Comparison of ENCODE assay signal across 7 cellular contexts in genomic region chr12:7108928-7109920, GRCh38. TPM values are rescaled to one million over a fixed set of nuclear protein-coding genes. Genes with fewer than 3 reads are reported as not detected.
A peak's percentile ranks its signal among the peaks of the same experiment; 100 is the strongest.
DNase-seq lines count a peak whose midpoint lies in the region; ATAC-seq and TF ChIP-seq lines count a peak whose summit lies in the region.

C1RL (minus strand) TSS chr12:7109214; CDS start chr12:7109180, 34 bp downstream.

- H4K8ac ChIP-seq in neuronal stem cell (ENCODE audit: low read depth, low read length), result peak within 1 kb of the TSS; percentile 56

- H3K4me3 ChIP-seq in MM.1S (ENCODE audit: low read length) (peak within 1 kb of the TSS; percentile 95), neuronal stem cell (ENCODE audit: low read length in 2 of 2) (peak within 1 kb of the TSS; percentile 64 to 79)

- peaks cover 11% of the 10 kb centered on the region; the same call in 1 of the 2 replicates for H3F3A ChIP-seq in MM.1S (ENCODE audit: insufficient read depth, low read length)

- peaks cover 2% of the 10 kb centered on the region for H3K79me1 ChIP-seq in neuronal stem cell (ENCODE audit: low read depth, low read length)

- H3K4me2 ChIP-seq in MM.1S (ENCODE audit: low read depth, low read length) (peak within 1 kb of the TSS; percentile 95), neuronal stem cell (ENCODE audit: insufficient read depth, low read length, poor library complexity, severe bottlenecking) (peak within 1 kb of the TSS; percentile 85)

- DNase-seq in MM.1S (peak; percentile 66), SK-MEL-5 (ENCODE audit: low read depth, low spot score) (peak; percentile 82), foreskin melanocyte (peak; percentile 68), neuronal stem cell (ENCODE audit: low spot score) (peak; percentile 84), stromal cell of bone marrow (ENCODE audit: low read depth) (peak; percentile 81)
- DNase-seq in activated naive CD4-positive, alpha-beta T cell (lab: John Stamatoyannopoulos, UW), result peak; percentile 58 to 76 (median 68)

- peak within 1 kb of the TSS; percentile 67 for H2BK12ac ChIP-seq in neuronal stem cell (ENCODE audit: low read length)

- H2BK5ac ChIP-seq in neuronal stem cell (ENCODE audit: low read length), result peak within 1 kb of the TSS; percentile 91

- peak within 1 kb of the TSS; percentile 91 for H2AK5ac ChIP-seq in neuronal stem cell (ENCODE audit: low read depth, low read length)

- H4K91ac ChIP-seq in neuronal stem cell (ENCODE audit: low read depth, low read length, poor library complexity), result no peak within 1 kb of the TSS

- H3K4me1 ChIP-seq in MM.1S (ENCODE audit: low read length), result 0 out of 2 replicates have a peak, but pooled peaks cover 15% of the 10 kb centered on the region
- H3K4me1 ChIP-seq in neuronal stem cell (ENCODE audit: control insufficient read depth in 2 of 2, insufficient read depth in 1 of 2, low read depth in 1 of 2, low read length in 2 of 2), result peaks cover 2 to 8% of the 10 kb centered on the region in 2 donors

- peak within 1 kb of the TSS; percentile 97 for H2BK120ac ChIP-seq in neuronal stem cell (ENCODE audit: low read depth, low read length)

- H3K18ac ChIP-seq in neuronal stem cell (ENCODE audit: low read length), result peak within 1 kb of the TSS; percentile 94

- H2AFZ ChIP-seq in MM.1S (ENCODE audit: low read length) (peak within 1 kb of the TSS; percentile 88), neuronal stem cell (ENCODE audit: low read length) (peak within 1 kb of the TSS; percentile 90)

- peak within 1 kb of the TSS; percentile 12 for H3K23ac ChIP-seq in neuronal stem cell (ENCODE audit: low read depth, low read length, poor library complexity)

- H3K4ac ChIP-seq in neuronal stem cell (ENCODE audit: low read length), result no peak within 1 kb of the TSS

- H3K27me3 ChIP-seq in MM.1S (replicated peaks; ENCODE audit: insufficient read depth, low read length), result no peaks in the 10 kb centered on the region
- H3K27me3 ChIP-seq in neuronal stem cell (ENCODE audit: control insufficient read depth in 3 of 3, insufficient read depth in 3 of 3, low read depth in 1 of 3, low read length in 3 of 3), result no peaks in the 10 kb centered on the region

- peak; percentile 95 for TF ChIP-seq CTCF in MM.1S (IDR thresholded peaks at IDR 0.05; ENCODE audit: low read length)

- in situ Hi-C loops in SK-MEL-5 (cut with HindIII; ENCODE audit: low pct_unique_long_range_greater_than_20kb, low sequenced_read_pairs), result no loop called here

- H2BK15ac ChIP-seq in neuronal stem cell (ENCODE audit: low read length), result peak within 1 kb of the TSS; percentile 96

- no CpG with 5 or more reads among the region's 24 CpGs for WGBS in neuronal stem cell (ENCODE audit: extremely low coverage in 2 of 2, insufficient read length in 2 of 2, insufficient replicate concordance in 1 of 2), 2 donors

- H3K36me3 ChIP-seq in MM.1S (replicated peaks; ENCODE audit: insufficient read depth, low read length) (no peaks in the 10 kb centered on the region), neuronal stem cell (replicated peaks in 1 of 2; ENCODE audit: control insufficient read depth in 2 of 2, insufficient read depth in 2 of 2, low read length in 2 of 2) (peaks cover 0 to 11% of the 10 kb centered on the region in 2 donors)

- H3K79me2 ChIP-seq in MM.1S (ENCODE audit: low read length), result peaks cover 8% of the 10 kb centered on the region; the same call in 1 of the 2 replicates

- H3K9me3 ChIP-seq in MM.1S (replicated peaks; ENCODE audit: insufficient read depth, low read length), result no peaks in the 10 kb centered on the region
- peaks cover 2 to 16% of the 10 kb centered on the region in 2 donors for H3K9me3 ChIP-seq in neuronal stem cell (replicated peaks in 1 of 2; ENCODE audit: control insufficient read depth in 2 of 2, insufficient read depth in 1 of 2, low read depth in 1 of 2, low read length in 2 of 2)

- peak; percentile 31 for ATAC-seq in GM18498 (IDR thresholded peaks at IDR 0.05; ENCODE audit: unreplicated experiment)

- H3K9me2 ChIP-seq in MM.1S (replicated peaks; ENCODE audit: insufficient read depth, low read length), result no peaks in the 10 kb centered on the region

- H3K14ac ChIP-seq in neuronal stem cell (ENCODE audit: low read length), result no peak within 1 kb of the TSS

- peak within 1 kb of the TSS; percentile 68; the same call in 1 of the 2 replicates for H3K27ac ChIP-seq in MM.1S (ENCODE audit: low read length)
- peak within 1 kb of the TSS; percentile 60 for H3K27ac ChIP-seq in neuronal stem cell (replicated peaks; ENCODE audit: low read length)

- H3K9ac ChIP-seq in MM.1S (ENCODE audit: low read length) (peak within 1 kb of the TSS; percentile 87), neuronal stem cell (ENCODE audit: low read depth, low read length, poor library complexity) (peak within 1 kb of the TSS; percentile 92)

- H4K20me1 ChIP-seq in MM.1S (ENCODE audit: insufficient read depth, low read length), result no peaks in the 10 kb centered on the region

RNA-seq across cellular contexts. Expression of gene C1RL, which starts in this region (rescaled TPM):
- total RNA-seq in SK-MEL-5 (2014; rRNA removed; shearing (Covaris generic)), result 1.9 and 3.8 TPM in 2 replicates
- polyA plus RNA-seq in SK-MEL-5 (2015; cell fraction: cytosol; rRNA removed), result 8.9 and 12.7 TPM in 2 replicates
- 4.4 and 7.3 TPM in 2 replicates for polyA plus RNA-seq in SK-MEL-5 (2015; cell fraction: nucleus; rRNA removed)
- 22.9 TPM for polyA plus RNA-seq in neuronal stem cell (2013, experiment 1 of 2)
- polyA plus RNA-seq in neuronal stem cell (2013, experiment 2 of 2), result 21.6 TPM

Comparison
In these comparisons a context has a peak if more than half of its experiments do, and no peak if none do; other contexts are left out.
1. Peak in every context shown above with its lines: DNase-seq, ATAC-seq, H3K4me3 ChIP-seq and H3K27ac ChIP-seq.